Comparison of ENCODE assay signal across 4 cellular contexts in genomic region chr14:81694419-81694818, GRCh38.
"Had no signal": no experiment of that assay in that cellular context is flagged by ENCODE, and none has a peak within 500 bp of the region (broad histone marks: within the 10 kb centered on the region; RNA-seq: fewer than 3 reads in every experiment).

No MANE protein-coding gene starts in this region.

- H3K27me3 Mint-ChIP-seq: IgD-negative memory B cell had no signal

- H3K4me3 ChIP-seq: K562 had no signal

- H3K36me3 Mint-ChIP-seq: IgD-negative memory B cell had no signal

- H3K4me1 Mint-ChIP-seq: IgD-negative memory B cell had no signal

- H3K4me3 Mint-ChIP-seq: IgD-negative memory B cell had no signal

- H3K9me3 Mint-ChIP-seq: IgD-negative memory B cell had no signal

- H3K27ac ChIP-seq: HL-60 had no signal

- DNase-seq: IMR-90 had no signal

- H3K27ac Mint-ChIP-seq: IgD-negative memory B cell had no signal
